In the genomic region with DNA sequence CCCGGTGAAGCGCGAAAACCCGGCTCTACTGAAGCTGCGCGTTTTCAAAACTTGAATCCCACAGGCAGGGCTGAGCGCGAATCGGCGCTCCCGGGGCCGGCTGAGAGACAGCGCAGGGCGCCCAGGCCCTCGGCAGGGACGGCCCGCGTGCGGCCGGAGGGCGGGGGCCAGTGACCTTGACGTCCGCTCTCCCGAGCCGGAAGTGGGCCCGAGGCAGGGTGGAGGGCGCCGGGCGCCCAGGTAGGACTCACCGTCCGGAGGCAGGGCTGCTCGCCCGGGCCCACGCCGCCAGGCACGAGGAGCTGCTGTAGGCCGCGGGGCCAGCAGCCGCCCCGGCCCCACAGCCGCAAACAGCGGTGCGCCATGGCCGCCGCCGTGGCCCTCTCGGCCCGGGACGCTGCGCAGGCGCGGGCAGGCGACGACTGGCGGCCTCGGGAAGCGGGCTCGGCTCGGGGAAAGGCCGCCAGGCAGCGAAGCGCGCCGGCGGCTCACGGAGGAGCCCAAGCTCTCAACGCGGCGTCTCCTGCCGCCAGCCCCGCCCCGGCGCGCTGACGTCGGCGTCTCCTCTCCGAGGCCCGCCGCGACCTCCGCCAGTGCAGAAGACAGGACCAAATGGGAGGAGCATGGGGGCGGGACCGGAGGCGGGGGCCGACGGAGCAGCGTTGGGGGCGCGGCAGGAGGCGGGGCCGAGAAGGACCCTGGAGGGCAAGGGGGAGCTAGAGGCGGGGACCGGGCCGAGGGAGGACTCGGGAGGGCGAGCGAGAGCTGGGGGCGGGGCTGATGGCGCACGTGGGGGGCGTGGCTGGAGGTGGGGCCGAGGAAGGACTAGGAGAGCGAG, we compare ENCODE assay signal across 8 cellular contexts. TPM values are rescaled to one million over a fixed set of nuclear protein-coding genes. Genes with fewer than 3 reads are reported as not detected.
DNase-seq lines count a peak whose midpoint lies in the region; ATAC-seq and TF ChIP-seq lines count a peak whose summit lies in the region.

Gene AFG3L2 (minus strand): TSS at position 510 of the 838 bp plus-strand sequence. CDS start 145 bp downstream, at position 365.

- peaks cover 50% of the 10 kb centered on the region for H3K4me1 ChIP-seq in suprapubic skin

- H3K27ac Mint-ChIP-seq in activated naive CD4-positive, alpha-beta T cell treated with anti-CD3 and anti-CD28 coated beads, Interleukin-2, amount 50 U/mL, for 24 hours = peak within 1 kb of the TSS; percentile 92

- peak within 1 kb of the TSS; percentile 100 for H3K27ac ChIP-seq in suprapubic skin

- no peaks in the 10 kb centered on the region for H3K27me3 Mint-ChIP-seq in activated naive CD4-positive, alpha-beta T cell treated with anti-CD3 and anti-CD28 coated beads, Interleukin-2, amount 50 U/mL, for 24 hours

- H3K36me3 ChIP-seq in suprapubic skin = no peaks in the 10 kb centered on the region

- H3K36me3 Mint-ChIP-seq in activated naive CD4-positive, alpha-beta T cell treated with anti-CD3 and anti-CD28 coated beads, Interleukin-2, amount 50 U/mL, for 24 hours = peaks cover 9% of the 10 kb centered on the region

- H3K27me3 ChIP-seq in suprapubic skin = no peaks in the 10 kb centered on the region

- TF ChIP-seq CTCF in GM10266 (IDR thresholded peaks at IDR 0.05; ENCODE audit: control insufficient read depth, insufficient read depth, low read depth, missing control alignments) = no peak
- TF ChIP-seq CTCF in suprapubic skin (IDR thresholded peaks at IDR 0.05) = no peak

- peak within 1 kb of the TSS; percentile 95 for H3K4me3 ChIP-seq in suprapubic skin

- under 1% methylated on average over 50 of the region's 104 CpGs for WGBS in suprapubic skin

- ATAC-seq in HG02623 (IDR thresholded peaks at IDR 0.05; ENCODE audit: unreplicated experiment) (peak; percentile 89), SK-N-SH treated with all-trans-retinoic acid at 6 μM for 48 hours (peak; percentile 88)

- DNase-seq in GM10266 (ENCODE audit: extremely low spot score) (peak; percentile 99), NCI-H1092 treated with DMSO at 0.1 percent for 48 hours (lab: John Stamatoyannopoulos, UW) (peak; percentile 95), globus pallidus (ENCODE audit: low spot score) (peak; percentile 99), occipital lobe (lab: John Stamatoyannopoulos, UW) (peak; percentile 100), suprapubic skin (ENCODE audit: low spot score in 2 of 2) (peak; percentile 100)

- TF ChIP-seq POLR2A in suprapubic skin (IDR thresholded peaks at IDR 0.05) = peak; percentile 78 to 96

- H3K9me3 Mint-ChIP-seq in activated naive CD4-positive, alpha-beta T cell treated with anti-CD3 and anti-CD28 coated beads, Interleukin-2, amount 50 U/mL, for 24 hours = no peaks in the 10 kb centered on the region

- no peaks in the 10 kb centered on the region for H3K9me3 ChIP-seq in suprapubic skin

- H3K4me3 Mint-ChIP-seq in activated naive CD4-positive, alpha-beta T cell treated with anti-CD3 and anti-CD28 coated beads, Interleukin-2, amount 50 U/mL, for 24 hours = peak within 1 kb of the TSS; percentile 95

- H3K4me1 Mint-ChIP-seq in activated naive CD4-positive, alpha-beta T cell treated with anti-CD3 and anti-CD28 coated beads, Interleukin-2, amount 50 U/mL, for 24 hours = peaks cover 41% of the 10 kb centered on the region

- TF ChIP-seq EP300 in suprapubic skin (IDR thresholded peaks at IDR 0.05) = no peak

TF ChIP-seq in SK-N-SH treated with all-trans-retinoic acid at 6 μM for 48 hours, 23 proteins besides CTCF, POLR2A, EP300 and RAD21:
- TF ChIP-seq ZFP3 (CRISPR knock-in tag; IDR thresholded peaks at IDR 0.05) = 0 out of 2 replicates have a peak, but pooled peaks have one; percentile 16
- TF ChIP-seq TSHZ2 (CRISPR knock-in tag; IDR thresholded peaks at IDR 0.05) = 0 out of 2 replicates have a peak, but pooled peaks have one; percentile 15
- no peak for TF ChIP-seq ZNF8 (CRISPR knock-in tag; IDR thresholded peaks at IDR 0.05)
- no peak for TF ChIP-seq TCF4 (CRISPR knock-in tag; IDR thresholded peaks at IDR 0.05; ENCODE audit: borderline replicate concordance)
TF ChIP-seq in SK-N-SH treated with all-trans-retinoic acid at 6 μM for 48 hours: peak in this region for 2.

RNA-seq across cellular contexts. Expression of gene AFG3L2, which starts in this region (rescaled TPM):
- total RNA-seq in occipital lobe (39.3 TPM), suprapubic skin (10 to 100 TPM; 53.0 to 62.8 (median 57.9) TPM)

Comparison
In these comparisons a context has a peak if more than half of its experiments do, and no peak if none do; other contexts are left out.
1. Peak in every context shown above with its lines: DNase-seq, ATAC-seq, H3K4me3 ChIP-seq and H3K27ac ChIP-seq.